Comparison of ENCODE assay signal across 8 cellular contexts in the genomic region with DNA sequence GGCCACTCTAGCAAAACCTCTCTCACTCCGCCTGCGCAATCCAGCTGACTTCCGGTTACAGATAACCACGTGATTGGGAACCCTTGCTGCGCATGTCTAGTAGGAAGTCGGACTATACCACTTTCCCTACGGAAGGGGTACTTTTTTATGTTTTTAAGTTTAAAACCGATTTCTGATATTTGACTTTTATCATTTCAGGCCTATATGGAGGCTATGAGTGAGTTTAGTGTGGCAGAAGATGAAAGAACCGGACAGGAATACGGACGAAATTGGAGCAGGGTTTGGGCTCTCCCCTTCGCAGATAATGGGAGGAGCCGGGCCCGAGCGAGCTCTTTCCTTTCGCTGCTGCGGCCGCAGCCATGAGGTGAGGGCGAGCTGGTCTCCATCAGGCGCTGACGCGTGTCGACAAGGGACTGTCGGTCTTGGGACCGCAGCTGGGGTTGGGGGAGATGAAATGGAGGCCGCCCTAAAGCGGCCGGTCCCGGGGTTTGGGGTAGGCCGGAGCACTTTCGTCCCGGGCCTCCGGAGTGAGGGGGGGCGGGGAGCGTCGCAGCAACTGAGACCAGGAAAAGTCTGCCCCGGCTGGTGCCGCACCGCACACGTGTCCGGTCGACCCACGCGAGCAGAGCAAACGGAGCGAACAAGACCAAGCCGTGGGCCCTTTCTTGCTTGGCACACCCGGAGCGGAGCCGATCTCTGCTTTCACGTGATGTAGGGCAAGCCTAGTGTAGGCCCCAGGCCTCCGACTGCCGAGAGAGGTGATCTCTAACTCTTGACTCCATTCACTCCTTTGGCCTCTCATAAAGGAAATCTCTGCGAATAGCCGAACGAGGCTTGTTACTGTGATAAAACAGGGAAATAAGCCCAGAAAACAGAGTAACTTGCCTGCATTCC. TPM values are rescaled to one million over a fixed set of nuclear protein-coding genes. Genes with fewer than 3 reads are reported as not detected.
DNase-seq lines count a peak whose midpoint lies in the region; ATAC-seq, FAIRE-seq and TF ChIP-seq lines count a peak whose summit lies in the region.

A gene (plus strand): TSS at position 298 of the 894 bp plus-strand sequence. CDS start 62 bp downstream, at position 360.

- TF ChIP-seq CTCF in WI38 (IDR thresholded peaks at IDR 0.05; ENCODE audit: low read depth, low read length) (no peak), mammary epithelial cell (conservative IDR thresholded peaks at IDR 0.05 in 1 of 2, IDR thresholded peaks at IDR 0.05 in 1 of 2; ENCODE audit: extremely low read depth in 1 of 2, insufficient read depth in 1 of 2, low read depth in 1 of 2, low read length in 2 of 2) (no peak)

- ATAC-seq in GM18873 (IDR thresholded peaks at IDR 0.05; ENCODE audit: low FRiP score, unreplicated experiment) (peak; percentile 67), HG03175 (IDR thresholded peaks at IDR 0.05; ENCODE audit: unreplicated experiment) (peak; percentile 71)

- H4K20me1 ChIP-seq in mammary epithelial cell (ENCODE audit: insufficient read depth, low read length) = no peaks in the 10 kb centered on the region

- H3K4me1 ChIP-seq in ACC112 (ENCODE audit: control insufficient read depth, insufficient read depth, low read length, unreplicated experiment) (peaks cover 27% of the 10 kb centered on the region), mammary epithelial cell (ENCODE audit: insufficient read depth, low read length) (peaks cover 30% of the 10 kb centered on the region), small intestine (ENCODE audit: control insufficient read depth in 2 of 2, insufficient read depth in 1 of 2, low read depth in 1 of 2, low read length in 1 of 2) (peaks cover 0 to 8% of the 10 kb centered on the region in 2 donors)

- H3K9ac ChIP-seq in mammary epithelial cell (ENCODE audit: insufficient read depth, low read length) = peak within 1 kb of the TSS; percentile 100

- FAIRE-seq in small intestine (lab: Jason Lieb, UNC) = no peak

- WGBS in mammary epithelial cell (ENCODE audit: low coverage, missing lambda C conversion rate) = under 1% methylated on average over 43 of the region's 56 CpGs
- 0 to 1% (median 0%) methylated on average over 54 to 56 of the region's 56 CpGs for WGBS in small intestine, 3 donors

- H3K4me3 ChIP-seq in ACC112 (ENCODE audit: low read depth, low read length) (peak within 1 kb of the TSS; percentile 84), WI38 (ENCODE audit: low read depth, low read length) (peak within 1 kb of the TSS; percentile 97), mammary epithelial cell (replicated peaks in 1 of 3; ENCODE audit: insufficient read depth in 1 of 3, low read depth in 2 of 3, low read length in 3 of 3) (peak within 1 kb of the TSS; percentile 72 to 91 (median 84)), small intestine (ENCODE audit: low read depth in 1 of 2, low read length in 2 of 2) (peak within 1 kb of the TSS; percentile 92 to 94)

- no peaks in the 10 kb centered on the region for H3K27me3 ChIP-seq in ACC112 (ENCODE audit: insufficient read depth, low read length)
- no peaks in the 10 kb centered on the region for H3K27me3 ChIP-seq in mammary epithelial cell (ENCODE audit: insufficient read depth, low read length)
- H3K27me3 ChIP-seq in small intestine (ENCODE audit: control insufficient read depth in 2 of 2, insufficient read depth in 2 of 2, low read length in 2 of 2) = no peaks in the 10 kb centered on the region

- dilution Hi-C loops in mammary epithelial cell (cut with HindIII; ENCODE audit: low sequenced_read_pairs) = loop anchor here (5.0 kb wide), 2 partner anchors 38 to 47 kb away; no protein-coding TSS in a partner anchor

- intact Hi-C loops in mammary epithelial cell (cut with micrococcal nuclease) = loop anchor here (10.0 kb wide), 1 partner anchor 555 kb away; no protein-coding TSS in a partner anchor

- peak within 1 kb of the TSS; percentile 81 for H3K4me2 ChIP-seq in mammary epithelial cell (ENCODE audit: insufficient read depth, low read depth, low read length)

- DNase-seq in NCI-H226 (peak; percentile 85), mammary epithelial cell (peak; percentile 85), iPS-NIHi7 (ENCODE audit: extremely low spot score) (peak; percentile 89), small intestine (peak; percentile 94)

- peak within 1 kb of the TSS; percentile 90 for H3K27ac ChIP-seq in ACC112 (ENCODE audit: low read depth, low read length)
- H3K27ac ChIP-seq in mammary epithelial cell (ENCODE audit: insufficient read depth, low read depth, low read length) = peak within 1 kb of the TSS; percentile 100
- peak within 1 kb of the TSS; percentile 88 to 97 for H3K27ac ChIP-seq in small intestine (ENCODE audit: low read depth in 1 of 2, low read length in 1 of 2)

- H2AFZ ChIP-seq in ACC112 (ENCODE audit: low read length, unreplicated experiment) = peak within 1 kb of the TSS; percentile 71
- H2AFZ ChIP-seq in mammary epithelial cell (ENCODE audit: low read depth, low read length) = peak within 1 kb of the TSS; percentile 91

- H3K79me2 ChIP-seq in ACC112 (ENCODE audit: control insufficient read depth, insufficient read depth, low read length, unreplicated experiment) (peaks cover 40% of the 10 kb centered on the region), mammary epithelial cell (ENCODE audit: insufficient read depth, low read length) (peaks cover 54% of the 10 kb centered on the region)

- CTCF ChIA-PET in mammary epithelial cell (lab: Charles Lee; ENCODE audit: low non-redundant PET) = interaction anchor here (0.7 kb wide), 2 partner anchors 40 to 56 kb away, joined by 3 to 8 read pairs; no protein-coding TSS in a partner anchor

- H3K36me3 ChIP-seq in ACC112 (ENCODE audit: insufficient read depth, low read length) = peaks cover 31% of the 10 kb centered on the region
- H3K36me3 ChIP-seq in mammary epithelial cell (ENCODE audit: insufficient read depth, low read length) = peaks cover 33% of the 10 kb centered on the region
- peaks cover 13% of the 10 kb centered on the region in 2 donors for H3K36me3 ChIP-seq in small intestine (ENCODE audit: control insufficient read depth in 2 of 2, insufficient read depth in 2 of 2, low read length in 2 of 2)

- H3K9me3 ChIP-seq in mammary epithelial cell (replicated peaks; ENCODE audit: insufficient read depth, low read length) (no peaks in the 10 kb centered on the region), small intestine (ENCODE audit: control insufficient read depth, low read depth) (no peaks in the 10 kb centered on the region)

- TSS peak; percentile 64 for BruUV-seq in mammary epithelial cell (replicated peaks; lab: Mats Ljungman, UMichigan)

- in situ Hi-C loops in mammary epithelial cell (cut with MboI; ENCODE audit: low sequenced_read_pairs in 2 of 2) = no loop called here

RNA-seq across cellular contexts. Expression of the gene that starts here (rescaled TPM):
- total RNA-seq in mammary epithelial cell = 1,000 to 10,000 TPM; 1,153 to 1,694 TPM
- polyA plus RNA-seq in mammary epithelial cell (2,221 TPM), small intestine (1,000 to 10,000 TPM; 1,923 to 3,263 (median 3,147) TPM)
- polyA minus RNA-seq in mammary epithelial cell = 738 TPM

Comparison
In these comparisons a context has a peak if more than half of its experiments do, and no peak if none do; other contexts are left out.
1. Peak in every context shown above with its lines: DNase-seq, ATAC-seq, H3K4me3 ChIP-seq and H3K27ac ChIP-seq.